16 cellular contexts compared by ENCODE assay signal in the genomic region with DNA sequence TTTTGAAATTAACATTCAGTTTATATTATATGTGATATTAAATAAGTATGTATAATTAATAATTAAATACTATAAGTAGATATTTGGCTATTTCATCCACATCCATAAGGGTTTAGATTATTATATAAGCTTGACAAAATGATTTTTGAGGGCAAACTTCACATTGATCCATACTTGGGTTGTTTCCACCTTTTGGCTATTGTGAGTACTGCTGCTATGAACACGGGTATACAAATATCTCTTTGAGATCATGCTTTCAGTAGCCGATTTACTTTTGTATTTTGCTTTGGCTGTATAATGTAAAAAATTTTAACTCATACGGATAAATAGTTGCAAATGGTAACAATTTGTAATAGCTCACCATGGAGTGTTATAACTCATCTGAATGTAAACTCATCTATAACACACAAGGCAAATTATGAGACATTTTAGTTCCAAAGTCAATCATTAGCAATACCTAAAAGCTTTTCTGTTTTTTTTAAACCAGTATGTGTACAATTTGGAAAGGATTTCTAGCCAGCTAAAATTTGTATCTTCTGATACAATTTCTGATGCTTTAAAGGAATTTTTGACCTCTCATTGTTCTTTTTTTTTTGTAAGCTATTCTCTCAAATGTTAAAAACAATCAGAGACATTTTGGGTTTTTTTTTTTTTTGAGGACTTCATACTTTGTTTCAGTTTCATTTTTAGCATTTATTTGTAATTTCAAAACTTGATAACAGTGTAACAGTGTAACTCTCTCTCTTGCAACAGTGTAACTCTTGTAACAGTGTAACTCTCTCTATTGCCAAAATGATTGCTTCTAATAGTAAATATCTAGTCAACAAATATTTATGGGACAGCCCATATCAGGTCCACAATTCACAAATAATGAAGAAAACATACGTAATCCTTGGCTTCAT. TPM values are rescaled to one million over a fixed set of nuclear protein-coding genes. Genes with fewer than 3 reads are reported as not detected.
DNase-seq lines count a peak whose midpoint lies in the region; ATAC-seq and TF ChIP-seq lines count a peak whose summit lies in the region.
"Had no signal": no experiment of that assay in that cellular context is flagged by ENCODE, and none has a peak within 500 bp of the region (broad histone marks: within the 10 kb centered on the region; RNA-seq: fewer than 3 reads in every experiment).

No MANE protein-coding gene starts in this region.

- CTCF ChIA-PET in CD4-positive, alpha-beta memory T cell (lab: Charles Lee; ENCODE audit: partially characterized antibody), result no interaction called here
- CTCF ChIA-PET in SK-N-SH (lab: Yijun Ruan, JAX), result interaction anchor here (1.2 kb wide), 1 partner anchor 76 kb away, joined by 4 read pairs; no protein-coding TSS in a partner anchor

- ATAC-seq in GM18909 (IDR thresholded peaks at IDR 0.05; ENCODE audit: poor library complexity, unreplicated experiment), result peak; percentile 67
- ATAC-seq in HG03342 (IDR thresholded peaks at IDR 0.05; ENCODE audit: unreplicated experiment), result peak; percentile 69
- ATAC-seq: K562, Panc1 had no signal

- no peaks in the 10 kb centered on the region for H3K36me3 Mint-ChIP-seq in CD4-positive, alpha-beta memory T cell

- TF ChIP-seq CTCF in SK-N-SH (IDR thresholded peaks at IDR 0.05), result no peak

- H3K4me2 ChIP-seq in SK-N-SH, result no peak overlapping the region
- H3K4me2 ChIP-seq: BLaER1 treated with 17β-estradiol and CSF1 and Interleukin-3, amounts not matched to agents 10 nM and 100 nM had no signal

- no peak overlapping the region for H3K9ac ChIP-seq in SK-N-SH
- H3K9ac ChIP-seq: BLaER1 treated with 17β-estradiol and CSF1 and Interleukin-3, amounts not matched to agents 10 nM and 100 nM had no signal

- H3K9me3 Mint-ChIP-seq in CD4-positive, alpha-beta memory T cell, result peaks cover 0 to 10% (median 2%) of the 10 kb centered on the region in 8 donors

- intact Hi-C loops in CD4-positive, alpha-beta memory T cell (cut with micrococcal nuclease), result no loop called here

- no peaks in the 10 kb centered on the region for H3F3A ChIP-seq in SK-N-SH (replicated peaks; ENCODE audit: insufficient read depth)

- no peaks in the 10 kb centered on the region for H3K9me2 ChIP-seq in SK-N-SH

- no peak for TF ChIP-seq RAD21 in SK-N-SH (IDR thresholded peaks at IDR 0.05; ENCODE audit: low read length)

- H3K9me3 ChIP-seq in CD4-positive, alpha-beta memory T cell (ENCODE audit: control insufficient read depth in 1 of 2, low read length in 2 of 2), result no peaks in the 10 kb centered on the region
- H3K9me3 ChIP-seq in effector memory CD4-positive, alpha-beta T cell (ENCODE audit: control insufficient read depth, low read length), result no peaks in the 10 kb centered on the region
- no peaks in the 10 kb centered on the region for H3K9me3 ChIP-seq in SK-N-SH
- H3K9me3 ChIP-seq: esophagus squamous epithelium had no signal

- no peak for DNase-seq in CD4-positive, alpha-beta memory T cell
- no peak for DNase-seq in effector memory CD4-positive, alpha-beta T cell
- DNase-seq in ecto neural progenitor cell (ENCODE audit: low spot score) (no peak), NCI-H1436 treated with DMSO at 0.1 percent for 48 hours (lab: John Stamatoyannopoulos, UW) (no peak), HUDEP-2 (lab: John Stamatoyannopoulos, UW; ENCODE audit: unreplicated experiment in 76 of 76) (no peak), SK-N-SH (no peak)
- DNase-seq: brain microvascular endothelial cell, esophagus squamous epithelium, T-helper 9 cell had no signal

- H3K79me2 ChIP-seq in SK-N-SH (ENCODE audit: insufficient read depth), result no peaks in the 10 kb centered on the region

- H2AFZ ChIP-seq in SK-N-SH (ENCODE audit: low read depth), result no peak overlapping the region

- peaks cover 1 to 17% (median 11%) of the 10 kb centered on the region in 4 donors for H3K4me1 Mint-ChIP-seq in CD4-positive, alpha-beta memory T cell

- H3K27ac ChIP-seq in CD4-positive, alpha-beta memory T cell (ENCODE audit: low read depth, low read length), result no peak overlapping the region
- no peak overlapping the region for H3K27ac ChIP-seq in effector memory CD4-positive, alpha-beta T cell (ENCODE audit: insufficient read depth, low read length, poor library complexity, severe bottlenecking)
- H3K27ac ChIP-seq in SK-N-SH (ENCODE audit: low read depth in 2 of 2, low read length in 1 of 2), result no peak overlapping the region
- H3K27ac ChIP-seq: BLaER1 treated with 17β-estradiol and CSF1 and Interleukin-3, amounts not matched to agents 10 nM and 100 nM; brain microvascular endothelial cell; esophagus squamous epithelium; skin epidermis had no signal

- WGBS in SK-N-SH (ENCODE audit: low lambda C conversion rate), result 37% methylated on average over 4 of the region's 4 CpGs

- peak overlapping the region in 1 of 2 donors; percentile 19 for H3K4me3 ChIP-seq in CD4-positive, alpha-beta memory T cell (ENCODE audit: low read length in 2 of 2)
- H3K4me3 ChIP-seq in effector memory CD4-positive, alpha-beta T cell (ENCODE audit: insufficient read depth, low read depth, low read length, poor library complexity, severe bottlenecking), result peak overlapping the region; percentile 18
- H3K4me3 ChIP-seq in SK-N-SH (ENCODE audit: low read depth in 2 of 2, low read length in 1 of 2), result no peak overlapping the region
- H3K4me3 ChIP-seq: BLaER1 treated with 17β-estradiol and CSF1 and Interleukin-3, amounts not matched to agents 10 nM and 100 nM; esophagus squamous epithelium; K562; skin epidermis had no signal

- POLR2A ChIA-PET in CD4-positive, alpha-beta memory T cell (lab: Charles Lee; ENCODE audit: partially characterized antibody), result interaction anchor here (0.9 kb wide), 1 partner anchor 18 kb away, joined by 3 read pairs; no protein-coding TSS in a partner anchor
- POLR2A ChIA-PET in SK-N-SH (lab: Yijun Ruan, JAX), result no interaction called here

- H3K27me3 Mint-ChIP-seq in CD4-positive, alpha-beta memory T cell, result no peaks in the 10 kb centered on the region

- H3K27ac Mint-ChIP-seq in CD4-positive, alpha-beta memory T cell, result peak overlapping the region; percentile 24 to 74 (median 60)

- H4K20me1 ChIP-seq in SK-N-SH (ENCODE audit: insufficient read depth), result no peaks in the 10 kb centered on the region
- H4K20me1 ChIP-seq: BLaER1 treated with 17β-estradiol and CSF1 and Interleukin-3, amounts not matched to agents 10 nM and 100 nM had no signal

- no peak for TF ChIP-seq EP300 in SK-N-SH (IDR thresholded peaks at IDR 0.05; ENCODE audit: borderline replicate concordance in 1 of 2, low read depth in 1 of 2, low read length in 1 of 2)

- H3K4me1 ChIP-seq in CD4-positive, alpha-beta memory T cell (ENCODE audit: insufficient read depth, low read length), result peaks cover 6% of the 10 kb centered on the region
- no peaks in the 10 kb centered on the region for H3K4me1 ChIP-seq in effector memory CD4-positive, alpha-beta T cell (ENCODE audit: control insufficient read depth, insufficient read depth, low read length, poor library complexity, severe bottlenecking)
- peaks cover 0 to 7% of the 10 kb centered on the region in 2 experiments; a peak in 1 of 4 replicates for H3K4me1 ChIP-seq in SK-N-SH (ENCODE audit: control insufficient read depth in 1 of 2, insufficient read depth in 2 of 2, low read depth in 1 of 2, low read length in 1 of 2)
- H3K4me1 ChIP-seq: esophagus squamous epithelium had no signal

- no peaks in the 10 kb centered on the region for H3K27me3 ChIP-seq in CD4-positive, alpha-beta memory T cell (ENCODE audit: insufficient read depth, low read length)
- no peaks in the 10 kb centered on the region for H3K27me3 ChIP-seq in effector memory CD4-positive, alpha-beta T cell (replicated peaks; ENCODE audit: control insufficient read depth, insufficient read depth, low read length, poor library complexity, severe bottlenecking)
- H3K27me3 ChIP-seq in SK-N-SH (ENCODE audit: insufficient read depth), result no peaks in the 10 kb centered on the region
- H3K27me3 ChIP-seq: brain microvascular endothelial cell, esophagus squamous epithelium had no signal

- no peaks in the 10 kb centered on the region for H3K36me3 ChIP-seq in CD4-positive, alpha-beta memory T cell (ENCODE audit: insufficient read depth, low read length)
- no peaks in the 10 kb centered on the region for H3K36me3 ChIP-seq in effector memory CD4-positive, alpha-beta T cell (ENCODE audit: control insufficient read depth, insufficient read depth, low read length)
- no peaks in the 10 kb centered on the region for H3K36me3 ChIP-seq in SK-N-SH (replicated peaks in 1 of 2; ENCODE audit: control insufficient read depth in 1 of 2, insufficient read depth in 2 of 2, low read length in 1 of 2)
- H3K36me3 ChIP-seq: BLaER1 treated with 17β-estradiol and CSF1 and Interleukin-3, amounts not matched to agents 10 nM and 100 nM; brain microvascular endothelial cell; esophagus squamous epithelium had no signal

- peak overlapping the region; percentile 67 to 82 (median 76) for H3K4me3 Mint-ChIP-seq in CD4-positive, alpha-beta memory T cell

TF ChIP-seq in SK-N-SH, 30 proteins besides CTCF, POLR2A, EP300 and RAD21 (continues in another document):
- TF ChIP-seq, protein P1, sequence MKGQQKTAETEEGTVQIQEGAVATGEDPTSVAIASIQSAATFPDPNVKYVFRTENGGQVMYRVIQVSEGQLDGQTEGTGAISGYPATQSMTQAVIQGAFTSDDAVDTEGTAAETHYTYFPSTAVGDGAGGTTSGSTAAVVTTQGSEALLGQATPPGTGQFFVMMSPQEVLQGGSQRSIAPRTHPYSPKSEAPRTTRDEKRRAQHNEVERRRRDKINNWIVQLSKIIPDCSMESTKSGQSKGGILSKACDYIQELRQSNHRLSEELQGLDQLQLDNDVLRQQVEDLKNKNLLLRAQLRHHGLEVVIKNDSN (IDR thresholded peaks at IDR 0.05; ENCODE audit: borderline replicate concordance, low read depth), result no peak
- TF ChIP-seq, protein P2, sequence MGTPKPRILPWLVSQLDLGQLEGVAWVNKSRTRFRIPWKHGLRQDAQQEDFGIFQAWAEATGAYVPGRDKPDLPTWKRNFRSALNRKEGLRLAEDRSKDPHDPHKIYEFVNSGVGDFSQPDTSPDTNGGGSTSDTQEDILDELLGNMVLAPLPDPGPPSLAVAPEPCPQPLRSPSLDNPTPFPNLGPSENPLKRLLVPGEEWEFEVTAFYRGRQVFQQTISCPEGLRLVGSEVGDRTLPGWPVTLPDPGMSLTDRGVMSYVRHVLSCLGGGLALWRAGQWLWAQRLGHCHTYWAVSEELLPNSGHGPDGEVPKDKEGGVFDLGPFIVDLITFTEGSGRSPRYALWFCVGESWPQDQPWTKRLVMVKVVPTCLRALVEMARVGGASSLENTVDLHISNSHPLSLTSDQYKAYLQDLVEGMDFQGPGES (IDR thresholded peaks at IDR 0.05; ENCODE audit: low read depth, low read length), result no peak

RNA-seq across cellular contexts. Expression of a gene that starts 51.8 kb away (rescaled TPM):
- total RNA-seq in CD4-positive, alpha-beta memory T cell, result not detected
- polyA plus RNA-seq in CD4-positive, alpha-beta memory T cell, result not detected
- polyA plus RNA-seq in SK-N-SH (2012; rRNA removed), result not detected in 2 replicates
- not detected in 2 replicates for polyA plus RNA-seq in SK-N-SH (2012; cell fraction: cytosol; rRNA removed)
- polyA plus RNA-seq in SK-N-SH (2012; cell fraction: nucleus; rRNA removed), result not detected in 2 replicates
- total RNA-seq: esophagus squamous epithelium, K562, ureter had no signal
